ENCODE assay signal across 14 cellular contexts in genomic region chr2:185316383-185316782, GRCh38.
DNase-seq lines count a peak whose midpoint lies in the region; ATAC-seq and TF ChIP-seq lines count a peak whose summit lies in the region.
"Had no signal": no experiment of that assay in that cellular context is flagged by ENCODE, and none has a peak within 500 bp of the region (broad histone marks: within the 10 kb centered on the region; RNA-seq: fewer than 3 reads in every experiment).

No MANE protein-coding gene starts in this region.

- intact Hi-C loops in left ventricle myocardium superior (cut with micrococcal nuclease), result no loop called here

- DNase-seq in GM13977 (ENCODE audit: low spot score), result peak; percentile 4
- no peak for DNase-seq in left ventricle myocardium superior
- DNase-seq in GM19240 (ENCODE audit: insufficient read length, low spot score), result no peak
- no peak for DNase-seq in NCI-H69 (lab: John Stamatoyannopoulos, UW)
- DNase-seq: activated CD4-positive, alpha-beta T cell treated with anti-CD3 and anti-CD28 coated beads for 1 hour; activated T-cell treated with anti-CD3 and anti-CD28 coated beads, Interleukin-2, amount 50 U/mL, for 48 hours; effector CD4-positive, alpha-beta T cell; GM23248; NCI-H2107; stimulated activated CD4-positive, alpha-beta T cell treated with anti-CD3 and anti-CD28 coated beads, Interleukin-12 subunit alpha, Interleukin-12 subunit beta, amount 100 ng/mL, for 4 hours had no signal

- peak; percentile 61 for ATAC-seq in GM18909 (IDR thresholded peaks at IDR 0.05; ENCODE audit: poor library complexity, unreplicated experiment)
- ATAC-seq in HG02759 (IDR thresholded peaks at IDR 0.05; ENCODE audit: unreplicated experiment), result peak; percentile 90
- ATAC-seq in HG03520 (IDR thresholded peaks at IDR 0.05; ENCODE audit: unreplicated experiment), result peak; percentile 71
- ATAC-seq in GM19452 (IDR thresholded peaks at IDR 0.05; ENCODE audit: unreplicated experiment), result no peak
- ATAC-seq in left ventricle myocardium superior, result no peak

- no peak for TF ChIP-seq CTCF in GM13977 (IDR thresholded peaks at IDR 0.05; ENCODE audit: extremely low read depth, insufficient read depth, missing control alignments)

- in situ Hi-C loops in GM13977 (cut with MboI; ENCODE audit: low pct_unique_long_range_greater_than_20kb, low sequenced_read_pairs, unreplicated experiment), result no loop called here

Comparison
In these comparisons a context has a peak if more than half of its experiments do, and no peak if none do; other contexts are left out.
1. ATAC-seq: peak in GM18909 (single experiment), HG02759 (single experiment) and HG03520 (single experiment); none in GM19452 (single experiment) and left ventricle myocardium superior (single experiment).